Comparison of ENCODE assay signal across 9 cellular contexts in genomic region chr6:109308018-109308492, GRCh38.
DNase-seq lines count a peak whose midpoint lies in the region; ATAC-seq and TF ChIP-seq lines count a peak whose summit lies in the region.
"Had no signal": no experiment of that assay in that cellular context is flagged by ENCODE, and none has a peak within 500 bp of the region (broad histone marks: within the 10 kb centered on the region; RNA-seq: fewer than 3 reads in every experiment).

No MANE protein-coding gene starts in this region.

- no peaks in the 10 kb centered on the region for H3K79me2 ChIP-seq in smooth muscle cell (ENCODE audit: low read depth)

- ATAC-seq in Right ventricle myocardium superior (ENCODE audit: poor library complexity): peak; percentile 84
- no peak for ATAC-seq in GM21423 (IDR thresholded peaks at IDR 0.05; ENCODE audit: unreplicated experiment)

- TF ChIP-seq CTCF in smooth muscle cell (IDR thresholded peaks at IDR 0.05; ENCODE audit: borderline replicate concordance, insufficient read depth, poor library complexity, severe bottlenecking): no peak

- no peak overlapping the region for H3K9ac ChIP-seq in smooth muscle cell (ENCODE audit: low read depth)

- H4K20me1 ChIP-seq in smooth muscle cell (ENCODE audit: low read depth): no peaks in the 10 kb centered on the region

- intact Hi-C loops in Right ventricle myocardium superior (cut with DNase I): no loop called here

- 48% methylated on average over 5 of the region's 5 CpGs for WGBS in smooth muscle cell (ENCODE audit: low lambda C conversion rate)

- peak; percentile 15 for DNase-seq in GOT3 (lab: John Stamatoyannopoulos, UW)
- peak; percentile 38 for DNase-seq in SIG-M5 treated with dmso at 0.1 percent for 504 hours (lab: John Stamatoyannopoulos, UW; ENCODE audit: unreplicated experiment)
- no peak for DNase-seq in Right ventricle myocardium superior
- peak; percentile 34 to 40 for DNase-seq in stimulated activated CD4-positive, alpha-beta T cell treated with anti-CD3 and anti-CD28 coated beads, Interleukin-4, amount 100 ng/mL, for 48 hours (ENCODE audit: low read depth in 2 of 2)
- DNase-seq in NCI-H1105 treated with DMSO at 0.1 percent for 48 hours (lab: John Stamatoyannopoulos, UW): no peak
- no peak for DNase-seq in occipital lobe (lab: John Stamatoyannopoulos, UW)
- DNase-seq in smooth muscle cell (lab: John Stamatoyannopoulos, UW; ENCODE audit: unreplicated experiment): no peak
- DNase-seq: ovary had no signal

- H3K27ac ChIP-seq in smooth muscle cell (ENCODE audit: low read depth): no peak overlapping the region
- H3K27ac ChIP-seq: ovary had no signal

- H3K4me1 ChIP-seq in smooth muscle cell (ENCODE audit: low read depth): no peaks in the 10 kb centered on the region

- H3K36me3 ChIP-seq in smooth muscle cell (ENCODE audit: low read depth): no peaks in the 10 kb centered on the region
- H3K36me3 ChIP-seq: ovary had no signal

- H3F3A ChIP-seq in smooth muscle cell (ENCODE audit: low read depth): no peaks in the 10 kb centered on the region

- no peaks in the 10 kb centered on the region for H3K27me3 ChIP-seq in smooth muscle cell (ENCODE audit: low read depth)
- H3K27me3 ChIP-seq: ovary had no signal

- no peaks in the 10 kb centered on the region for H3K9me3 ChIP-seq in smooth muscle cell (replicated peaks; ENCODE audit: low read depth)
- H3K9me3 ChIP-seq: ovary had no signal

- no peak overlapping the region for H3K4me3 ChIP-seq in smooth muscle cell
- H3K4me3 ChIP-seq: ovary had no signal

- no peak overlapping the region for H2AFZ ChIP-seq in smooth muscle cell (ENCODE audit: low read depth)

- H3K4me2 ChIP-seq in smooth muscle cell: no peak overlapping the region

Comparison
In these comparisons a context has a peak if more than half of its experiments do, and no peak if none do; other contexts are left out.
1. DNase-seq: peak in GOT3 (single experiment), SIG-M5 treated with dmso at 0.1 percent for 504 hours (single experiment) and stimulated activated CD4-positive, alpha-beta T cell treated with anti-CD3 and anti-CD28 coated beads, Interleukin-4, amount 100 ng/mL, for 48 hours (2 of 2); none in Right ventricle myocardium superior (single experiment), NCI-H1105 treated with DMSO at 0.1 percent for 48 hours (single experiment), occipital lobe (single experiment) and smooth muscle cell (single experiment).